ENCODE assay signal across 1 cellular context in genomic region chr2:120761164-120761861, GRCh38.
TF ChIP-seq lines count a peak whose summit lies in the region.

No MANE protein-coding gene starts in this region.

TF ChIP-seq in HepG2, 621 proteins besides CTCF, POLR2A, EP300 and RAD21:
- no peak for TF ChIP-seq REXO4 (CRISPR knock-in tag; IDR thresholded peaks at IDR 0.05; ENCODE audit: borderline replicate concordance)
- no peak for TF ChIP-seq NFKB2 (CRISPR knock-in tag; IDR thresholded peaks at IDR 0.05; ENCODE audit: borderline replicate concordance)
- no peak for TF ChIP-seq SMARCC2 (IDR thresholded peaks at IDR 0.05)
- TF ChIP-seq ZNF781 (CRISPR knock-in tag; IDR thresholded peaks at IDR 0.05; ENCODE audit: borderline replicate concordance, not compliant biosample characterization): no peak
- no peak for TF ChIP-seq ARNTL (CRISPR knock-in tag; IDR thresholded peaks at IDR 0.05)
- no peak for TF ChIP-seq ZUFSP (CRISPR knock-in tag; IDR thresholded peaks at IDR 0.05; ENCODE audit: borderline replicate concordance)
- no peak for TF ChIP-seq RBAK (CRISPR knock-in tag; IDR thresholded peaks at IDR 0.05)
- no peak for TF ChIP-seq FOSL2 (CRISPR knock-in tag; IDR thresholded peaks at IDR 0.05)
- TF ChIP-seq U2AF2 (IDR thresholded peaks at IDR 0.05; ENCODE audit: low read depth, low read length): no peak
- no peak for TF ChIP-seq RBM39 (IDR thresholded peaks at IDR 0.05; ENCODE audit: low read depth, low read length, poor library complexity, severe bottlenecking)
- no peak for TF ChIP-seq ZNF343 (CRISPR knock-in tag; IDR thresholded peaks at IDR 0.05)
- no peak for TF ChIP-seq ZMAT5 (CRISPR knock-in tag; IDR thresholded peaks at IDR 0.05; ENCODE audit: borderline replicate concordance, low read depth)
- no peak for TF ChIP-seq ADNP (CRISPR knock-in tag; IDR thresholded peaks at IDR 0.05)
- no peak for TF ChIP-seq ZNF430 (CRISPR knock-in tag; IDR thresholded peaks at IDR 0.05)
- TF ChIP-seq MIXL1 (CRISPR knock-in tag; IDR thresholded peaks at IDR 0.05): no peak
- no peak for TF ChIP-seq PHF20 (CRISPR knock-in tag; IDR thresholded peaks at IDR 0.05)
- no peak for TF ChIP-seq ZNF615 (CRISPR knock-in tag; IDR thresholded peaks at IDR 0.05; ENCODE audit: borderline replicate concordance)
